ENCODE assay signal across 28 cellular contexts in the genomic region with DNA sequence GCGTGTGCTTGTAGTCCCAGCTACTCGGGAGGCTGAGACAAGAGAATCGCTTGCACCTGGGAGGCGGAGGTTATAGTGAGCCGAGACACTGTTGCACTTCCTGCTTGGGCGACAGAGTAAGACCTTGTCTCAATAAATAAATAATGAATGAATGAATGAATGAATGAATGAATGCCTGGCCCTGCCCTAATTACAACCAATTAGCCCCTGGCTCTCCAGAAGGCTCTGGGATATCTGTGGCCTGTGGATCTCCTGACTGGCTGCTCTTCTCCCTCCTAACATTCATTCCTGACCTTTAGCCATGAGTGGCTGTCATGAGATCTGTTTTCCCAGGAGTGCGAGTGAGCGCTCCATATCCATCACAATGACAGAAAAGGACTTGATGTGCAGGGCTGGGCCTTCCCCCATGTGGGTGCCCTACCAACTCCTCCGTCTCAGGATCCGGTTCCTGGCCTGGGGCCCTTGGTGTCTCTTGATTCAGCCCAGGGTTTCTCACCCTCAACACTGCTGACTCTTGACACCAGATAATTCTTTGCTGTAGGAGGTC.
DNase-seq lines count a peak whose midpoint lies in the region; ATAC-seq and TF ChIP-seq lines count a peak whose summit lies in the region.
"Had no signal": no experiment of that assay in that cellular context is flagged by ENCODE, and none has a peak within 500 bp of the region (broad histone marks: within the 10 kb centered on the region; RNA-seq: fewer than 3 reads in every experiment).

No MANE protein-coding gene starts in this region.

- no peak overlapping the region for H3K4me2 ChIP-seq in GM23338
- H3K4me2 ChIP-seq: BLaER1 had no signal

- intact Hi-C loops in ascending aorta (cut with DNase I) (no loop called here), left cardiac atrium (cut with DNase I) (no loop called here), sciatic nerve (cut with DNase I) (no loop called here), left lung (cut with DNase I) (no loop called here), mucosa of descending colon (cut with DNase I, micrococcal nuclease) (no loop called here)

- no peak for TF ChIP-seq CTCF in GM23338 (conservative IDR thresholded peaks at IDR 0.05; ENCODE audit: low read depth in 2 of 2)
- no peak for TF ChIP-seq CTCF in ascending aorta (IDR thresholded peaks at IDR 0.05)
- TF ChIP-seq CTCF in GM13977 (IDR thresholded peaks at IDR 0.05; ENCODE audit: extremely low read depth, insufficient read depth, missing control alignments) = no peak
- no peak for TF ChIP-seq CTCF in left lung (IDR thresholded peaks at IDR 0.05)
- TF ChIP-seq CTCF in mucosa of descending colon (IDR thresholded peaks at IDR 0.05) = no peak

- H3K9me2 ChIP-seq in GM23338 (ENCODE audit: insufficient read depth) = no peaks in the 10 kb centered on the region

- no peak overlapping the region for H3K27ac ChIP-seq in GM23338 (ENCODE audit: low read depth)
- H3K27ac ChIP-seq in ascending aorta = peak overlapping the region; percentile 60 to 84
- no peak overlapping the region for H3K27ac ChIP-seq in left lung
- H3K27ac ChIP-seq: BLaER1, neutrophil, upper lobe of right lung had no signal

- peak; percentile 36 for DNase-seq in GM23338 (ENCODE audit: low spot score)
- no peak for DNase-seq in ascending aorta (ENCODE audit: low spot score in 2 of 2)
- no peak for DNase-seq in left cardiac atrium
- DNase-seq in sciatic nerve (ENCODE audit: low spot score) = no peak
- DNase-seq in GM13977 (ENCODE audit: low spot score) = no peak
- DNase-seq in left lung = no peak
- DNase-seq in cerebellar cortex (ENCODE audit: low spot score) = no peak
- DNase-seq in mucosa of descending colon = no peak
- DNase-seq: activated CD4-positive, alpha-beta T cell treated with anti-CD3 and anti-CD28 coated beads for 36 hours; activated naive CD8-positive, alpha-beta T cell treated with anti-CD3 and anti-CD28 coated beads for 36 hours; activated T-cell treated with anti-CD3 and anti-CD28 coated beads for 4 hours; cerebellar nuclear complex; dorsolateral prefrontal cortex; GDM1; HCEC 1CT; KBM-7; kidney; MG63; NCI-H1417; NCI-H2081; NCI-H446; NCI-H774; RPMI8226; upper lobe of right lung had no signal

- H3K27me3 Mint-ChIP-seq in GM23338 (ENCODE audit: insufficient read depth, low read depth, poor library complexity) = peaks cover 4% of the 10 kb centered on the region
- H3K27me3 Mint-ChIP-seq: activated naive CD8-positive, alpha-beta T cell treated with anti-CD3 and anti-CD28 coated beads for 36 hours; progenitor cell of endocrine pancreas; stimulated activated naive CD8-positive, alpha-beta T cell treated with anti-CD3 and anti-CD28 coated beads, Interleukin-15, Interleukin-2, amounts not matched to agents 100 ng/mL and 50 ng/mL, for 24 hours had no signal

- H3K4me1 ChIP-seq in GM23338 (ENCODE audit: insufficient read depth) = peaks cover 9% of the 10 kb centered on the region; the same call in 1 of the 2 replicates
- H3K4me1 ChIP-seq in ascending aorta = peaks cover 0 to 26% of the 10 kb centered on the region in 2 donors
- H3K4me1 ChIP-seq in left lung = no peaks in the 10 kb centered on the region
- no peaks in the 10 kb centered on the region for H3K4me1 ChIP-seq in mucosa of descending colon (ENCODE audit: low read depth)

- ATAC-seq in GM23338 (peak; percentile 54), left cardiac atrium (peak; percentile 21 to 64), sciatic nerve (peak; percentile 37), left lung (no peak), mucosa of descending colon (no peak)
- ATAC-seq: activated CD4-positive, alpha-beta T cell treated with anti-CD3 and anti-CD28 coated beads for 36 hours had no signal

- in situ Hi-C loops in GM13977 (cut with MboI; ENCODE audit: low pct_unique_long_range_greater_than_20kb, low sequenced_read_pairs, unreplicated experiment) = no loop called here

- H3K4me3 ChIP-seq in GM23338 (no peak overlapping the region), ascending aorta (no peak overlapping the region), left lung (no peak overlapping the region), mucosa of descending colon (no peak overlapping the region)
- H3K4me3 ChIP-seq: BLaER1, dorsolateral prefrontal cortex, MG63, upper lobe of right lung had no signal

- H3K9me3 Mint-ChIP-seq in GM23338 = no peaks in the 10 kb centered on the region; the same call in 2 of the 3 replicates
- H3K9me3 Mint-ChIP-seq: activated naive CD8-positive, alpha-beta T cell treated with anti-CD3 and anti-CD28 coated beads for 36 hours; stimulated activated naive CD8-positive, alpha-beta T cell treated with anti-CD3 and anti-CD28 coated beads, Interleukin-15, Interleukin-2, amounts not matched to agents 100 ng/mL and 50 ng/mL, for 24 hours had no signal

- no peak overlapping the region for H2AFZ ChIP-seq in GM23338

- H3K4me3 Mint-ChIP-seq in GM23338 = no peak overlapping the region
- H3K4me3 Mint-ChIP-seq: activated CD4-positive, alpha-beta T cell treated with anti-CD3 and anti-CD28 coated beads for 36 hours; activated naive CD8-positive, alpha-beta T cell treated with anti-CD3 and anti-CD28 coated beads for 36 hours; stimulated activated naive CD8-positive, alpha-beta T cell treated with anti-CD3 and anti-CD28 coated beads, Interleukin-15, Interleukin-2, amounts not matched to agents 100 ng/mL and 50 ng/mL, for 24 hours had no signal

- no peaks in the 10 kb centered on the region; the same call in 1 of the 2 replicates for H4K20me1 ChIP-seq in GM23338 (replicated peaks; ENCODE audit: insufficient read depth)
- H4K20me1 ChIP-seq: BLaER1 had no signal

- H3K79me2 ChIP-seq in GM23338 (replicated peaks; ENCODE audit: insufficient read depth) = no peaks in the 10 kb centered on the region

- peaks cover 21% of the 10 kb centered on the region for H3K4me1 Mint-ChIP-seq in GM23338
- H3K4me1 Mint-ChIP-seq: activated CD4-positive, alpha-beta T cell treated with anti-CD3 and anti-CD28 coated beads for 36 hours; activated naive CD8-positive, alpha-beta T cell treated with anti-CD3 and anti-CD28 coated beads for 36 hours had no signal

- H3K27ac Mint-ChIP-seq in GM23338 = no peak overlapping the region
- H3K27ac Mint-ChIP-seq: activated CD4-positive, alpha-beta T cell treated with anti-CD3 and anti-CD28 coated beads for 36 hours; activated naive CD8-positive, alpha-beta T cell treated with anti-CD3 and anti-CD28 coated beads for 36 hours; progenitor cell of endocrine pancreas; stimulated activated naive CD8-positive, alpha-beta T cell treated with anti-CD3 and anti-CD28 coated beads, Interleukin-15, Interleukin-2, amounts not matched to agents 100 ng/mL and 50 ng/mL, for 24 hours had no signal

- H3K36me3 ChIP-seq in GM23338 (ENCODE audit: insufficient read depth) = no peaks in the 10 kb centered on the region
- no peaks in the 10 kb centered on the region for H3K36me3 ChIP-seq in ascending aorta
- H3K36me3 ChIP-seq in left lung = no peaks in the 10 kb centered on the region
- no peaks in the 10 kb centered on the region for H3K36me3 ChIP-seq in mucosa of descending colon (ENCODE audit: low read depth)
- H3K36me3 ChIP-seq: BLaER1, MG63, neutrophil, upper lobe of right lung had no signal

- H3K9me3 ChIP-seq in ascending aorta (no peaks in the 10 kb centered on the region), left lung (no peaks in the 10 kb centered on the region), mucosa of descending colon (no peaks in the 10 kb centered on the region)
- H3K9me3 ChIP-seq: BLaER1, MG63, neutrophil, upper lobe of right lung had no signal

- H3K36me3 Mint-ChIP-seq in GM23338 (ENCODE audit: low read depth) = no peaks in the 10 kb centered on the region
- H3K36me3 Mint-ChIP-seq: activated naive CD8-positive, alpha-beta T cell treated with anti-CD3 and anti-CD28 coated beads for 36 hours had no signal

- no peaks in the 10 kb centered on the region for H3F3A ChIP-seq in GM23338 (replicated peaks; ENCODE audit: low read depth)

- H3K27me3 ChIP-seq in GM23338 (ENCODE audit: insufficient read depth) (no peaks in the 10 kb centered on the region), ascending aorta (no peaks in the 10 kb centered on the region), left lung (no peaks in the 10 kb centered on the region)
- H3K27me3 ChIP-seq: BLaER1, dorsolateral prefrontal cortex, MG63, neutrophil, upper lobe of right lung had no signal

TF ChIP-seq in GM23338, 12 proteins besides CTCF, POLR2A, EP300 and RAD21 (continues in another document):
- TF ChIP-seq NANOG (IDR thresholded peaks at IDR 0.05; ENCODE audit: borderline replicate concordance) (no peak), EZH2 (IDR thresholded peaks at IDR 0.05; ENCODE audit: low read depth, unreplicated experiment) (no peak), CREB1 (CRISPR knock-in tag; IDR thresholded peaks at IDR 0.05; ENCODE audit: low read depth) (no peak), ZNF331 (CRISPR knock-in tag; IDR thresholded peaks at IDR 0.05; ENCODE audit: low read depth) (no peak), POLR2AphosphoS5 (IDR thresholded peaks at IDR 0.05; ENCODE audit: low read depth) (no peak), STAT1 (IDR thresholded peaks at IDR 0.05; ENCODE audit: unreplicated experiment) (no peak), EZH2phosphoT487 (IDR thresholded peaks at IDR 0.05; ENCODE audit: unreplicated experiment) (no peak)
- TF ChIP-seq, protein P1, sequence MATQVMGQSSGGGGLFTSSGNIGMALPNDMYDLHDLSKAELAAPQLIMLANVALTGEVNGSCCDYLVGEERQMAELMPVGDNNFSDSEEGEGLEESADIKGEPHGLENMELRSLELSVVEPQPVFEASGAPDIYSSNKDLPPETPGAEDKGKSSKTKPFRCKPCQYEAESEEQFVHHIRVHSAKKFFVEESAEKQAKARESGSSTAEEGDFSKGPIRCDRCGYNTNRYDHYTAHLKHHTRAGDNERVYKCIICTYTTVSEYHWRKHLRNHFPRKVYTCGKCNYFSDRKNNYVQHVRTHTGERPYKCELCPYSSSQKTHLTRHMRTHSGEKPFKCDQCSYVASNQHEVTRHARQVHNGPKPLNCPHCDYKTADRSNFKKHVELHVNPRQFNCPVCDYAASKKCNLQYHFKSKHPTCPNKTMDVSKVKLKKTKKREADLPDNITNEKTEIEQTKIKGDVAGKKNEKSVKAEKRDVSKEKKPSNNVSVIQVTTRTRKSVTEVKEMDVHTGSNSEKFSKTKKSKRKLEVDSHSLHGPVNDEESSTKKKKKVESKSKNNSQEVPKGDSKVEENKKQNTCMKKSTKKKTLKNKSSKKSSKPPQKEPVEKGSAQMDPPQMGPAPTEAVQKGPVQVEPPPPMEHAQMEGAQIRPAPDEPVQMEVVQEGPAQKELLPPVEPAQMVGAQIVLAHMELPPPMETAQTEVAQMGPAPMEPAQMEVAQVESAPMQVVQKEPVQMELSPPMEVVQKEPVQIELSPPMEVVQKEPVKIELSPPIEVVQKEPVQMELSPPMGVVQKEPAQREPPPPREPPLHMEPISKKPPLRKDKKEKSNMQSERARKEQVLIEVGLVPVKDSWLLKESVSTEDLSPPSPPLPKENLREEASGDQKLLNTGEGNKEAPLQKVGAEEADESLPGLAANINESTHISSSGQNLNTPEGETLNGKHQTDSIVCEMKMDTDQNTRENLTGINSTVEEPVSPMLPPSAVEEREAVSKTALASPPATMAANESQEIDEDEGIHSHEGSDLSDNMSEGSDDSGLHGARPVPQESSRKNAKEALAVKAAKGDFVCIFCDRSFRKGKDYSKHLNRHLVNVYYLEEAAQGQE (IDR thresholded peaks at IDR 0.05; ENCODE audit: unreplicated experiment) = no peak

Comparison
In these comparisons a context has a peak if more than half of its experiments do, and no peak if none do; other contexts are left out.
1. ATAC-seq: peak in GM23338 (single experiment), left cardiac atrium (2 of 2) and sciatic nerve (single experiment); none in left lung (single experiment) and mucosa of descending colon (single experiment).
2. H3K27ac ChIP-seq: peak in ascending aorta (2 of 2); none in GM23338 (single experiment) and left lung (0 of 2).